ENCODE assay signal across 24 cellular contexts in the genomic region with DNA sequence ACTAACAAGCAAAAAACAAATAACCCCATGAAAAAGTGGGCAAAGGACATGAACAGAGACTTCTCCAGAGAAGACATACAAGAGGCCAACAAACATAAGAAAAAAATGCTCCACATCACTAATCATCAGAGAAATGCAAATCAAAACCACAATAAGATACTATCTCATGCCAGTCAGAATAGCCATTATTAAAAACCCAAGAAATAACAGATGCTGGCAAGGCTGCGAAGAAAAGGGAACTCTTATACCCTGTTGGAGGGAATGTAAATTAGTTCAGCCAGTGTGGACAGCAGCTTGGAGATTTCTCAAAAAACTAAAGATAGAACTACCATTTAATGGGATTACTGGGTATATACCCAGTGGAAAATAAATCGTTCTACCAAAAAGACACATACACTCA.
"Had no signal": no experiment of that assay in that cellular context is flagged by ENCODE, and none has a peak within 500 bp of the region (broad histone marks: within the 10 kb centered on the region; RNA-seq: fewer than 3 reads in every experiment).

No MANE protein-coding gene starts in this region.

- H3K4me3 ChIP-seq: body of pancreas, dorsolateral prefrontal cortex, gastroesophageal sphincter, right atrium auricular region, stomach, thyroid gland, upper lobe of right lung had no signal

- H3K36me3 ChIP-seq: gastroesophageal sphincter, right atrium auricular region, stomach, thyroid gland, upper lobe of right lung had no signal

- H3K27me3 ChIP-seq: body of pancreas, dorsolateral prefrontal cortex, gastroesophageal sphincter, right atrium auricular region, stomach, thyroid gland, upper lobe of right lung had no signal

- H3K9me3 ChIP-seq: body of pancreas, gastroesophageal sphincter, right atrium auricular region, stomach, thyroid gland, upper lobe of right lung had no signal

- ATAC-seq: activated CD4-positive, alpha-beta T cell treated with anti-CD3 and anti-CD28 coated beads for 36 hours; activated CD8-positive, alpha-beta memory T cell treated with anti-CD3 and anti-CD28 coated beads, Interleukin-2, amount 10 ng/mL, durations not matched to agents 7 days and 5 days; activated CD8-positive, alpha-beta T cell treated with anti-CD3 and anti-CD28 coated beads, Interleukin-2, amount 10 ng/mL, durations not matched to agents 7 days and 5 days; activated naive CD4-positive, alpha-beta T cell treated with anti-CD3 and anti-CD28 coated beads, Interleukin-2, amount 50 U/mL, for 72 hours; body of pancreas; gastroesophageal sphincter; left colon; naive thymus-derived CD4-positive, alpha-beta T cell; stimulated activated naive B cell treated with anti-CD40 and anti-IgM and Interleukin-4, amounts not matched to agents 10 μg/mL and 1 μg/mL and 100 μg/mL, for 72 hours; upper lobe of right lung had no signal

- H3K4me1 ChIP-seq: body of pancreas, gastroesophageal sphincter, right atrium auricular region, stomach, upper lobe of right lung had no signal

- H3K27ac ChIP-seq: body of pancreas, gastroesophageal sphincter, right atrium auricular region, stomach, thyroid gland, upper lobe of right lung had no signal

- DNase-seq: activated CD4-positive, alpha-beta T cell treated with anti-CD3 and anti-CD28 coated beads for 36 hours; activated CD4-positive, CD25-positive, alpha-beta regulatory T cell; activated CD8-positive, alpha-beta memory T cell treated with anti-CD3 and anti-CD28 coated beads, Interleukin-2, amount 10 ng/mL, durations not matched to agents 7 days and 5 days; activated CD8-positive, alpha-beta T cell treated with anti-CD3 and anti-CD28 coated beads, Interleukin-2, amount 10 ng/mL, durations not matched to agents 7 days and 5 days; activated naive CD4-positive, alpha-beta T cell; activated T-cell treated with anti-CD3 and anti-CD28 coated beads, Interleukin-2, amount 50 U/mL, for 48 hours; body of pancreas; dorsolateral prefrontal cortex; effector memory CD4-positive, alpha-beta T cell; hippocampal formation; immature natural killer cell; kidney; left colon; midbrain; naive thymus-derived CD4-positive, alpha-beta T cell; stimulated activated CD4-positive, alpha-beta T cell treated with anti-CD3 and anti-CD28 coated beads, Interleukin-15, amount 100 ng/mL, for 24 hours; stimulated activated CD4-positive, alpha-beta T cell treated with anti-CD3 and anti-CD28 coated beads, Interleukin-2, amount 100 ng/mL, for 24 hours; stimulated activated naive B cell treated with anti-CD40 and anti-IgM and Interleukin-4, amounts not matched to agents 10 μg/mL and 1 μg/mL and 100 μg/mL, for 72 hours; stomach; thyroid gland; upper lobe of right lung had no signal
